34 cellular contexts compared by ENCODE assay signal in the genomic region with DNA sequence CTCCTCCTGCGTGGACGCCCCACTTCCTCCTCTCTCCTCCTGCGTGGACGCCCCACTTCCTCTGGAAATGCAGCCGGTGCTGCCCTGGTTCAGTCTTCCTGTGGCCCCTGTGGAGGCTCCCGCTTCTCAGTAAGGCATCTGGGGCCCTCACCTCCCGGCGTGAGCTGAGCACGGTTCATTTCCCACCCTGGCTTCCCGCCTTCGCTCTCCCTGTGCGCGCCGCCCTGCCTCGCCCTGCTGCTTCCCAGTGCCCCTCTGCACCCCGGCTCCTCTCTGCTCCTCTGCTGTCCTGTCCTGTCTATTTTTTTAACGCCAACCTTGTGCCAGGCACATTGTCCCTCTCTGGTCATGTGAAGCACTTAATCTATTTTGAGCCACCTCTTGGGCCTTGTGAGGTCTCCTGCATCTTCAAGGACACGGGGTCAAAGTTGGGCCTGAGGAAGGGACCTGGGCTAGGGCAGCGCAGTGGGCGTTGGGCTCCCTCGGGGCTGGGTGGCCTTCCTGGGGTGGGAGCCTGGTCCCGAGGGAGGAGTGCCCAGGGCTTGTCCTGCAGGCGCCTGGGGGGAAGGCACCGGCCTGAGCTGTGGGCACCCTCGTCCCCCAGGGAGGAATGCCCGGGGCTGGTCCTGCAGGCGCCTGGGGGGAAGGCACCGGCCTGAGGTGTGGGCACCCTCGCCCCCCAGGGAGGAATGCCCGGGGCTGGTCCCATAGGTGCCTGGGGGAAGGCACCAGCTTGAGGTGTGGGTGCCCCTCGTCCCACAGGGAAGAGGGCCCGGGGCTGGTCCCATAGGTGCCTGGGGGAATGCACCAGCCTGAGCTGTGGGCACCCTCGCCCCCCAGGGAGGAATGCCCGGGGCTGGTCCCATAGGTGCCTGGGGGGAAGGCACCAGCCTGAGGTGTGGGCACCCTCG. TPM values are rescaled to one million over a fixed set of nuclear protein-coding genes. Genes with fewer than 3 reads are reported as not detected.
"Had no signal": no experiment of that assay in that cellular context is flagged by ENCODE, and none has a peak within 500 bp of the region (broad histone marks: within the 10 kb centered on the region; RNA-seq: fewer than 3 reads in every experiment).

No MANE protein-coding gene starts in this region.

- H3K27ac ChIP-seq: colonic mucosa, esophagus muscularis mucosa, foreskin keratinocyte, gastroesophageal sphincter, neutrophil, pancreas, sigmoid colon, suprapubic skin, transverse colon, upper lobe of right lung, vagina had no signal

- H3K4me1 ChIP-seq: colonic mucosa, esophagus muscularis mucosa, foreskin keratinocyte, gastroesophageal sphincter, pancreas, sigmoid colon, suprapubic skin, transverse colon, upper lobe of right lung, vagina had no signal

- H3K27ac Mint-ChIP-seq: immature natural killer cell; memory B cell; mesothelial cell of epicardium; naive B cell; natural killer cell treated with Interleukin-12 subunit alpha and Interleukin-12 subunit beta and Interleukin-15 and Interleukin-18, amount 100 ng/mL, for 72 hours; progenitor cell of endocrine pancreas; stimulated activated effector memory CD8-positive, alpha-beta T cell treated with anti-CD3 and anti-CD28 coated beads, Interleukin-12 subunit alpha, Interleukin-12 subunit beta, amount 100 ng/mL, for 72 hours; stimulated activated naive CD8-positive, alpha-beta T cell treated with anti-CD3 and anti-CD28 coated beads, Interleukin-15, Interleukin-2, amounts not matched to agents 100 ng/mL and 50 ng/mL, for 24 hours had no signal

- DNase-seq: colonic mucosa; dermis blood vessel endothelial cell; effector memory CD4-positive, alpha-beta T cell; foreskin keratinocyte; hypothalamus; immature natural killer cell; islet precursor cell; kidney glomerular epithelial cell; left colon; mucosa of descending colon; naive B cell; sigmoid colon; stimulated activated CD4-positive, alpha-beta T cell treated with anti-CD3 and anti-CD28 coated beads, Interleukin-2, amount 100 ng/mL, for 24 hours; stimulated activated CD4-positive, alpha-beta T cell treated with anti-CD3 and anti-CD28 coated beads, Interleukin-4, amount 100 ng/mL, for 24 hours; transverse colon; upper lobe of right lung had no signal

- H3K4me1 Mint-ChIP-seq: immature natural killer cell; mesothelial cell of epicardium; neural crest cell; stimulated activated effector memory CD8-positive, alpha-beta T cell treated with anti-CD3 and anti-CD28 coated beads, Interleukin-12 subunit alpha, Interleukin-12 subunit beta, amount 100 ng/mL, for 72 hours had no signal

- H3K36me3 Mint-ChIP-seq: immature natural killer cell; mesothelial cell of epicardium; natural killer cell treated with Interleukin-12 subunit alpha and Interleukin-12 subunit beta and Interleukin-15 and Interleukin-18, amount 100 ng/mL, for 72 hours; stimulated activated effector memory CD8-positive, alpha-beta T cell treated with anti-CD3 and anti-CD28 coated beads, Interleukin-12 subunit alpha, Interleukin-12 subunit beta, amount 100 ng/mL, for 72 hours had no signal

- H3K9me3 Mint-ChIP-seq: mesothelial cell of epicardium; natural killer cell treated with Interleukin-12 subunit alpha and Interleukin-12 subunit beta and Interleukin-15 and Interleukin-18, amount 100 ng/mL, for 72 hours; neural crest cell; stimulated activated effector memory CD8-positive, alpha-beta T cell treated with anti-CD3 and anti-CD28 coated beads, Interleukin-12 subunit alpha, Interleukin-12 subunit beta, amount 100 ng/mL, for 72 hours; stimulated activated naive CD8-positive, alpha-beta T cell treated with anti-CD3 and anti-CD28 coated beads, Interleukin-15, Interleukin-2, amounts not matched to agents 100 ng/mL and 50 ng/mL, for 24 hours had no signal

- H3K36me3 ChIP-seq: colonic mucosa, esophagus muscularis mucosa, gastroesophageal sphincter, neutrophil, pancreas, sigmoid colon, suprapubic skin, transverse colon, upper lobe of right lung, vagina had no signal

- ATAC-seq: foreskin keratinocyte; gastroesophageal sphincter; left colon; mucosa of descending colon; natural killer cell treated with Interleukin-12 subunit alpha and Interleukin-12 subunit beta and Interleukin-15 and Interleukin-18, amount 100 ng/mL, for 72 hours; pancreas; stimulated activated effector memory CD8-positive, alpha-beta T cell treated with anti-CD3 and anti-CD28 coated beads, Interleukin-12 subunit alpha, Interleukin-12 subunit beta, amount 100 ng/mL, for 72 hours; upper lobe of right lung had no signal

- H3K9me3 ChIP-seq: colonic mucosa, esophagus muscularis mucosa, gastroesophageal sphincter, mucosa of descending colon, neutrophil, pancreas, sigmoid colon, suprapubic skin, transverse colon, upper lobe of right lung, vagina had no signal

- H3K4me3 ChIP-seq: colonic mucosa, esophagus muscularis mucosa, gastroesophageal sphincter, lung, mucosa of descending colon, pancreas, sigmoid colon, suprapubic skin, transverse colon, upper lobe of right lung, vagina had no signal

- H3K27me3 Mint-ChIP-seq: natural killer cell treated with Interleukin-12 subunit alpha and Interleukin-12 subunit beta and Interleukin-15 and Interleukin-18, amount 100 ng/mL, for 72 hours; stimulated activated naive CD8-positive, alpha-beta T cell treated with anti-CD3 and anti-CD28 coated beads, Interleukin-15, Interleukin-2, amounts not matched to agents 100 ng/mL and 50 ng/mL, for 24 hours had no signal

- H3K27me3 ChIP-seq: colonic mucosa, foreskin keratinocyte, neutrophil, pancreas, sigmoid colon, suprapubic skin, upper lobe of right lung, vagina had no signal

- H3K4me3 Mint-ChIP-seq: immature natural killer cell; memory B cell; mesothelial cell of epicardium; naive B cell; natural killer cell treated with Interleukin-12 subunit alpha and Interleukin-12 subunit beta and Interleukin-15 and Interleukin-18, amount 100 ng/mL, for 72 hours; neural crest cell; stimulated activated effector memory CD8-positive, alpha-beta T cell treated with anti-CD3 and anti-CD28 coated beads, Interleukin-12 subunit alpha, Interleukin-12 subunit beta, amount 100 ng/mL, for 72 hours; stimulated activated naive CD8-positive, alpha-beta T cell treated with anti-CD3 and anti-CD28 coated beads, Interleukin-15, Interleukin-2, amounts not matched to agents 100 ng/mL and 50 ng/mL, for 24 hours had no signal

RNA-seq across cellular contexts. Expression of gene HCN2, which starts 13.0 kb away (rescaled TPM):
- total RNA-seq: epithelial cell of proximal tubule, skeletal muscle tissue had no signal

RNA-seq across cellular contexts. Expression of gene FGF22, which starts 37.0 kb away (rescaled TPM):
- total RNA-seq: chondrocyte; colonic mucosa; dermis blood vessel endothelial cell; endothelial cell of umbilical vein; epithelial cell of proximal tubule; foreskin keratinocyte; left colon; natural killer cell treated with Interleukin-12 subunit alpha and Interleukin-12 subunit beta and Interleukin-15 and Interleukin-18, amount 100 ng/mL, for 72 hours; skeletal muscle tissue; transverse colon; vagina had no signal

RNA-seq across cellular contexts. Expression of gene GZMM, which starts 58.8 kb away (rescaled TPM):
- total RNA-seq: chondrocyte, dermis blood vessel endothelial cell, endothelial cell of umbilical vein, epithelial cell of proximal tubule, foreskin keratinocyte, neural crest cell, skeletal muscle tissue, vagina had no signal
